Comparison of ENCODE assay signal across 8 cellular contexts in genomic region chr1:12595839-12596821, GRCh38. TPM values are rescaled to one million over a fixed set of nuclear protein-coding genes. Genes with fewer than 3 reads are reported as not detected.
DNase-seq lines count a peak whose midpoint lies in the region; ATAC-seq, FAIRE-seq and TF ChIP-seq lines count a peak whose summit lies in the region.

No MANE protein-coding gene starts in this region.

- ATAC-seq in thoracic aorta (ENCODE audit: insufficient number of reproducible peaks, low FRiP score, low read depth) (peak; percentile 65), GM18502 (IDR thresholded peaks at IDR 0.05; ENCODE audit: poor library complexity, unreplicated experiment) (no peak)

- H3K9me1 ChIP-seq in endothelial cell of umbilical vein (replicated peaks; ENCODE audit: control insufficient read depth, extremely low read depth, insufficient read depth, low read length): no peaks in the 10 kb centered on the region

- peaks cover 12% of the 10 kb centered on the region; the same call in 1 of the 2 replicates for H3F3A ChIP-seq in GM23248 (ENCODE audit: insufficient read depth)

- no peaks in the 10 kb centered on the region for H3K36me3 ChIP-seq in GM23248 (ENCODE audit: low read depth)
- peaks cover 0 to 6% of the 10 kb centered on the region in 2 experiments for H3K36me3 ChIP-seq in endothelial cell of umbilical vein (ENCODE audit: control insufficient read depth in 2 of 2, extremely low read depth in 1 of 2, insufficient read depth in 2 of 2, low read length in 2 of 2)
- peaks cover 6% of the 10 kb centered on the region for H3K36me3 ChIP-seq in thoracic aorta

- TF ChIP-seq CTCF in endothelial cell of umbilical vein (IDR thresholded peaks at IDR 0.05; ENCODE audit: extremely low read depth in 1 of 2, insufficient read depth in 1 of 2, low read depth in 1 of 2, low read length in 2 of 2) (no peak), thoracic aorta (IDR thresholded peaks at IDR 0.05) (no peak)

- dilution Hi-C loops in endothelial cell of umbilical vein (cut with MboI; ENCODE audit: extremely low pct_ligation_motif_present, low sequenced_read_pairs): no loop called here

- POLR2A ChIA-PET in endothelial cell of umbilical vein (lab: Charles Lee): interaction anchor here (0.6 to 1.6 kb wide), 4 partner anchors 22 to 667 kb away, joined by 4 to 9 read pairs (median 4); partner anchors contain the start of gene DHRS3

- TF ChIP-seq POLR2A in endothelial cell of umbilical vein (IDR thresholded peaks at IDR 0.05; ENCODE audit: low read depth, low read length): peak; percentile 12

- H3K27ac ChIP-seq in GM23248: peak overlapping the region; percentile 99
- peak overlapping the region; percentile 93 for H3K27ac ChIP-seq in endothelial cell of umbilical vein (ENCODE audit: insufficient read depth, low read depth, low read length)
- peak overlapping the region; percentile 95 to 98 for H3K27ac ChIP-seq in thoracic aorta

- H3K9me3 ChIP-seq in GM23248 (ENCODE audit: low read depth) (no peaks in the 10 kb centered on the region), endothelial cell of umbilical vein (replicated peaks; ENCODE audit: control insufficient read depth, insufficient read depth, low read length) (no peaks in the 10 kb centered on the region), thoracic aorta (no peaks in the 10 kb centered on the region)

- WGBS in GM23248 (ENCODE audit: low coverage in 1 of 2, low lambda C conversion rate in 2 of 2, missing lambda C conversion rate in 2 of 2), 2 experiments: 0 to 1% methylated on average over 42 to 55 of the region's 56 CpGs

- H3K4me2 ChIP-seq in GM23248 (ENCODE audit: unreplicated experiment): peak overlapping the region; percentile 73
- H3K4me2 ChIP-seq in endothelial cell of umbilical vein (ENCODE audit: insufficient read depth, low read length): peak overlapping the region; percentile 35

- H3K9ac ChIP-seq in GM23248 (peak overlapping the region; percentile 93), endothelial cell of umbilical vein (replicated peaks; ENCODE audit: extremely low read depth, insufficient read depth, low read length) (peak overlapping the region; percentile 85)

- H3K9me2 ChIP-seq in GM23248 (ENCODE audit: insufficient read depth): no peaks in the 10 kb centered on the region

- H4K20me1 ChIP-seq in GM23248 (ENCODE audit: insufficient read depth) (no peaks in the 10 kb centered on the region), endothelial cell of umbilical vein (replicated peaks; ENCODE audit: control insufficient read depth, extremely low read depth, insufficient read depth, low read length) (no peaks in the 10 kb centered on the region)

- H3K4me3 ChIP-seq in GM23248 (peak overlapping the region; percentile 67), endothelial cell of umbilical vein (replicated peaks in 1 of 3; ENCODE audit: insufficient read depth in 1 of 3, low read depth in 1 of 3, low read length in 3 of 3) (no peak overlapping the region), thoracic aorta (peak overlapping the region; percentile 69)

- peaks cover 30% of the 10 kb centered on the region for H3K4me1 ChIP-seq in GM23248 (ENCODE audit: insufficient read depth)
- peaks cover 28% of the 10 kb centered on the region for H3K4me1 ChIP-seq in endothelial cell of umbilical vein (ENCODE audit: control insufficient read depth, extremely low read depth, insufficient read depth, low read length)
- peaks cover 60 to 92% of the 10 kb centered on the region in 2 donors for H3K4me1 ChIP-seq in thoracic aorta (ENCODE audit: control insufficient read depth in 1 of 2, low read depth in 2 of 2)

- peak; percentile 83 for DNase-seq in Ammon's horn (ENCODE audit: low spot score)
- peak; percentile 99 for DNase-seq in GM23248
- DNase-seq in RPMI8226: peak; percentile 76
- peak; percentile 96 for DNase-seq in endothelial cell of umbilical vein (ENCODE audit: low read depth, low spot score)
- peak; percentile 75 for DNase-seq in medulla oblongata (ENCODE audit: extremely low spot score)
- peak; percentile 83 for DNase-seq in thoracic aorta (ENCODE audit: low spot score)
- no peak for DNase-seq in cerebellum (ENCODE audit: low spot score)

- CTCF ChIA-PET in endothelial cell of umbilical vein (lab: Charles Lee): interaction anchor here (0.8 to 2.0 kb wide), 12 partner anchors 10 to 260 kb away, joined by 3 to 16 read pairs (median 4); partner anchors contain the start of gene DHRS3

- intact Hi-C loops in endothelial cell of umbilical vein (cut with micrococcal nuclease): loop anchor here (1.0 to 5.0 kb wide), 6 partner anchors 8 to 189 kb away; no protein-coding TSS in a partner anchor

- peak; percentile 80 for FAIRE-seq in endothelial cell of umbilical vein (lab: Jason Lieb, UNC)

- H3K27me3 ChIP-seq in GM23248 (replicated peaks; ENCODE audit: insufficient read depth) (no peaks in the 10 kb centered on the region), endothelial cell of umbilical vein (ENCODE audit: control insufficient read depth in 2 of 2, insufficient read depth in 2 of 2, low read length in 2 of 2) (no peaks in the 10 kb centered on the region), thoracic aorta (replicated peaks; ENCODE audit: insufficient read depth) (no peaks in the 10 kb centered on the region)

- BruUV-seq in endothelial cell of umbilical vein (replicated peaks; lab: Mats Ljungman, UMichigan): TSS peak; percentile 58

- H3K79me2 ChIP-seq in GM23248 (ENCODE audit: insufficient read depth) (0 out of 2 replicates have a peak, but pooled peaks cover 11% of the 10 kb centered on the region), endothelial cell of umbilical vein (ENCODE audit: control insufficient read depth, insufficient read depth, low read length) (no peaks in the 10 kb centered on the region)

- H2AFZ ChIP-seq in GM23248 (0 out of 2 replicates have a peak overlapping the region, but pooled peaks have one; percentile 40), endothelial cell of umbilical vein (ENCODE audit: low read depth, low read length) (no peak overlapping the region)

- in situ Hi-C loops in GM23248 (cut with MboI): no loop called here

TF ChIP-seq in endothelial cell of umbilical vein, 7 proteins besides CTCF, POLR2A, EP300 and RAD21:
- peak; percentile 14 for TF ChIP-seq GATA2 (IDR thresholded peaks at IDR 0.05; ENCODE audit: insufficient read depth, insufficient read length, low read depth, low read length)
- TF ChIP-seq, protein P1, sequence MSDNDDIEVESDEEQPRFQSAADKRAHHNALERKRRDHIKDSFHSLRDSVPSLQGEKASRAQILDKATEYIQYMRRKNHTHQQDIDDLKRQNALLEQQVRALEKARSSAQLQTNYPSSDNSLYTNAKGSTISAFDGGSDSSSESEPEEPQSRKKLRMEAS (IDR thresholded peaks at IDR 0.05; ENCODE audit: insufficient read depth, insufficient read length): peak; percentile 35
- TF ChIP-seq FOS (IDR thresholded peaks at IDR 0.05; ENCODE audit: borderline replicate concordance, insufficient read depth, low read length): peak; percentile 41
- TF ChIP-seq EZH2 (IDR thresholded peaks at IDR 0.05; ENCODE audit: borderline replicate concordance, low read depth, low read length, severe bottlenecking): no peak
- peak; percentile 63 for TF ChIP-seq POLR2AphosphoS5 (IDR thresholded peaks at IDR 0.05; ENCODE audit: insufficient read depth, low read depth, low read length)

RNA-seq across cellular contexts. Expression of gene DHRS3, which starts 21.9 kb away (rescaled TPM):
- total RNA-seq in GM23248 (2014; rRNA removed; shearing (Covaris generic)): 53.1 and 55.2 TPM in 2 replicates
- polyA plus RNA-seq in GM23248 (2016; fragmentation: Nextera tagmentation; extraction: Ambion mirVana): 120 and 123 TPM in 2 replicates
- total RNA-seq in endothelial cell of umbilical vein: 54.3 and 75.2 TPM in 2 replicates
- polyA plus RNA-seq in endothelial cell of umbilical vein: 54.3 and 58.4 TPM in 2 replicates
- polyA plus RNA-seq in endothelial cell of umbilical vein (2011; cell fraction: cytosol; rRNA removed): 46.7 and 47.7 TPM in 2 replicates
- polyA plus RNA-seq in endothelial cell of umbilical vein (2011; cell fraction: nucleus; rRNA removed): 44.6 and 46.9 TPM in 2 replicates
- polyA plus RNA-seq in endothelial cell of umbilical vein (2012): 24.6 and 33.9 TPM in 2 replicates
- polyA minus RNA-seq in endothelial cell of umbilical vein: 90.9 and 98.3 TPM in 2 replicates
- 8.9 TPM for polyA minus RNA-seq in endothelial cell of umbilical vein (2011; cell fraction: cytosol; rRNA and poly(A)+ RNA removed)
- 24.9 and 25.2 TPM in 2 replicates for polyA minus RNA-seq in endothelial cell of umbilical vein (2011; cell fraction: nucleus; rRNA and poly(A)+ RNA removed)
- 100 to 1,000 TPM in 1 of 2 donors, 10 to 100 TPM in 1; 65.9 to 150 TPM for total RNA-seq in thoracic aorta
- 23.6 TPM for total RNA-seq in cerebellum

RNA-seq across cellular contexts. Expression of gene AADACL4, which starts 47.8 kb away (rescaled TPM):
- not detected in 2 replicates for total RNA-seq in GM23248 (2014; rRNA removed; shearing (Covaris generic))
- polyA plus RNA-seq in GM23248 (2016; fragmentation: Nextera tagmentation; extraction: Ambion mirVana) (not detected in 2 replicates), endothelial cell of umbilical vein (not detected in 2 replicates)
- total RNA-seq in endothelial cell of umbilical vein (not detected in 2 replicates), thoracic aorta (not detected), cerebellum (not detected)
- polyA plus RNA-seq in endothelial cell of umbilical vein (2011; cell fraction: cytosol; rRNA removed): not detected in 2 replicates
- not detected in 2 replicates for polyA plus RNA-seq in endothelial cell of umbilical vein (2011; cell fraction: nucleus; rRNA removed)
- polyA plus RNA-seq in endothelial cell of umbilical vein (2012): not detected in 2 replicates
- polyA minus RNA-seq in endothelial cell of umbilical vein: not detected in 2 replicates
- not detected for polyA minus RNA-seq in endothelial cell of umbilical vein (2011; cell fraction: cytosol; rRNA and poly(A)+ RNA removed)
- polyA minus RNA-seq in endothelial cell of umbilical vein (2011; cell fraction: nucleus; rRNA and poly(A)+ RNA removed): not detected in 2 replicates

Comparison
In these comparisons a context has a peak if more than half of its experiments do, and no peak if none do; other contexts are left out.
1. H3K4me3 ChIP-seq: peak in GM23248 (single experiment) and thoracic aorta (single experiment); none in endothelial cell of umbilical vein (0 of 3).
2. Peak in every context shown above with its lines, with median percentiles within 50 percentile points of each other: H3K27ac ChIP-seq.